ENCODE assay signal across 8 cellular contexts in the genomic region with DNA sequence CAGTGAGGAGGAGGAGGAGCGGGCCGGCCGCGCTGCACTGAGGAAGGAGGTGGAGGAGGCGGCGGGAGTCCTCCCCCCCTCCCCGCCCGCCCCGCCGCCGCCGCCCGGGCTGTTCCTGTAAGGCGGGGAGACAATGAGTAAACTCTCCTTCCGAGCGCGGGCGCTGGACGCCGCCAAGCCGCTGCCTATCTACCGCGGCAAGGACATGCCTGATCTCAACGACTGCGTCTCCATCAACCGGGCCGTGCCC. TPM values are rescaled to one million over a fixed set of nuclear protein-coding genes. Genes with fewer than 3 reads are reported as not detected.
DNase-seq lines count a peak whose midpoint lies in the region; ATAC-seq and TF ChIP-seq lines count a peak whose summit lies in the region.

No MANE protein-coding gene starts in this region.

- H3K4me1 ChIP-seq in left lung = peaks cover 10 to 58% of the 10 kb centered on the region in 2 donors
- peaks cover 0 to 44% (median 13%) of the 10 kb centered on the region in 4 donors for H3K4me1 ChIP-seq in tibial artery

- no peak for DNase-seq in AG04450 (ENCODE audit: low read depth, low spot score)
- DNase-seq in astrocyte of the cerebellum (ENCODE audit: low read depth) = no peak
- no peak for DNase-seq in left lung
- DNase-seq in tibial artery = no peak
- DNase-seq in RKO (ENCODE audit: low spot score) = no peak
- no peak for DNase-seq in DMS79 (lab: John Stamatoyannopoulos, UW)

- H3K27me3 ChIP-seq in AG04450 (ENCODE audit: control insufficient read depth, insufficient read depth, low read length) (peaks cover 5% of the 10 kb centered on the region), left lung (no peaks in the 10 kb centered on the region), tibial artery (no peaks in the 10 kb centered on the region)

- ATAC-seq in GM19395 (IDR thresholded peaks at IDR 0.05; ENCODE audit: unreplicated experiment) (peak; percentile 46), HG03439 (IDR thresholded peaks at IDR 0.05; ENCODE audit: unreplicated experiment) (peak; percentile 40), left lung (peak; percentile 66)

- in situ Hi-C loops in astrocyte of the cerebellum (cut with HindIII; ENCODE audit: low sequenced_read_pairs) = no loop called here

- POLR2A ChIA-PET in AG04450 (lab: Yijun Ruan, JAX) = interaction anchor here (0.6 to 1.0 kb wide), 8 partner anchors 14 to 426 kb away, joined by 5 to 14 read pairs (median 10); no protein-coding TSS in a partner anchor

- H3K9me3 ChIP-seq in AG04450 (ENCODE audit: control insufficient read depth, insufficient read depth, low read length) (no peaks in the 10 kb centered on the region), left lung (no peaks in the 10 kb centered on the region), tibial artery (no peaks in the 10 kb centered on the region)

- intact Hi-C loops in left lung (cut with DNase I) (loop anchor here in 1 of 2 donors (10.0 kb wide), 1 partner anchor 340 kb away; no protein-coding TSS in a partner anchor), tibial artery (cut with DNase I; ENCODE audit: low total_unique reads) (no loop called here)

- H3K36me3 ChIP-seq in left lung (no peaks in the 10 kb centered on the region), tibial artery (no peaks in the 10 kb centered on the region)

- TF ChIP-seq CTCF in AG04450 (IDR thresholded peaks at IDR 0.05; ENCODE audit: low read depth, low read length) (no peak), astrocyte of the cerebellum (IDR thresholded peaks at IDR 0.05; ENCODE audit: low read depth, low read length, missing control alignments) (no peak), left lung (IDR thresholded peaks at IDR 0.05) (no peak), tibial artery (IDR thresholded peaks at IDR 0.05) (no peak)

- H3K27ac ChIP-seq in AG04450 (ENCODE audit: low read depth, low read length) (peak overlapping the region; percentile 99), left lung (peak overlapping the region; percentile 99 to 100), tibial artery (peak overlapping the region; percentile 95 to 99)

- peak overlapping the region; percentile 97 for H3K4me3 ChIP-seq in AG04450 (ENCODE audit: low read depth, low read length)
- H3K4me3 ChIP-seq in astrocyte of the cerebellum (ENCODE audit: low read depth, low read length) = peak overlapping the region; percentile 85
- H3K4me3 ChIP-seq in left lung = peak overlapping the region; percentile 95 to 98
- H3K4me3 ChIP-seq in tibial artery = peak overlapping the region; percentile 86 to 89

- CTCF ChIA-PET in AG04450 (lab: Charles Lee) = interaction anchor here (1.0 kb wide), 1 partner anchor 138 kb away, joined by 3 read pairs; no protein-coding TSS in a partner anchor

RNA-seq across cellular contexts. Expression of a gene that starts 0.3 kb away (rescaled TPM):
- 18.5 and 24.7 TPM in 2 replicates for polyA plus RNA-seq in AG04450 (2011; rRNA removed)
- 28.8 and 37.0 TPM in 2 replicates for polyA minus RNA-seq in AG04450 (2011; rRNA and poly(A)+ RNA removed)
- total RNA-seq in left lung = 10 to 100 TPM; 28.7 to 30.6 TPM
